ENCODE assay signal across 12 cellular contexts in genomic region chr9:89313842-89314241, GRCh38. TPM values are rescaled to one million over a fixed set of nuclear protein-coding genes. Genes with fewer than 3 reads are reported as not detected.
A peak's percentile ranks its signal among the peaks of the same experiment; 100 is the strongest.
DNase-seq lines count a peak whose midpoint lies in the region; ATAC-seq, FAIRE-seq and TF ChIP-seq lines count a peak whose summit lies in the region.
"Had no signal": no experiment of that assay in that cellular context is flagged by ENCODE, and none has a peak within 500 bp of the region (broad histone marks: within the 10 kb centered on the region; RNA-seq: fewer than 3 reads in every experiment).

No MANE protein-coding gene starts in this region.

- peak overlapping the region; percentile 72 for H3K4me3 ChIP-seq in AG04449 (ENCODE audit: low read depth, low read length)
- H3K4me3 ChIP-seq in SU-DHL-6 (ENCODE audit: insufficient read depth, low read length, poor library complexity, severe bottlenecking) = peak overlapping the region; percentile 94
- peak overlapping the region; percentile 84 to 97 (median 88) for H3K4me3 ChIP-seq in fibroblast of lung (replicated peaks in 1 of 4; ENCODE audit: control extremely low read depth in 1 of 4, insufficient read depth in 1 of 4, low read depth in 3 of 4, low read length in 4 of 4)
- H3K4me3 ChIP-seq: thoracic aorta had no signal

- TF ChIP-seq POLR2A in H54 (IDR thresholded peaks at IDR 0.05; ENCODE audit: low read depth, low read length) = no peak

- CTCF ChIA-PET in AG04449 (lab: Yijun Ruan, JAX) (interaction anchor here (1.3 to 2.7 kb wide), 2 partner anchors 11 to 235 kb away, joined by 4 to 6 read pairs; no protein-coding TSS in a partner anchor), HEK293T (lab: Yijun Ruan, JAX) (no interaction called here)

- peaks cover 65% of the 10 kb centered on the region for H3F3A ChIP-seq in SU-DHL-6 (ENCODE audit: insufficient read depth)

- TF ChIP-seq CTCF in AG04449 (IDR thresholded peaks at IDR 0.05; ENCODE audit: insufficient read depth, low read length, missing control alignments) (no peak), SU-DHL-6 (IDR thresholded peaks at IDR 0.05; ENCODE audit: insufficient read depth, low read length, poor library complexity, severe bottlenecking) (no peak), fibroblast of lung (conservative IDR thresholded peaks at IDR 0.05 in 1 of 2, IDR thresholded peaks at IDR 0.05 in 1 of 2; ENCODE audit: low read depth in 1 of 2, low read length in 2 of 2) (no peak)

- H3K4me1 ChIP-seq in fibroblast of lung (ENCODE audit: control insufficient read depth, extremely low read depth, insufficient read depth, low read length) = peaks cover 14% of the 10 kb centered on the region

- H4K20me1 ChIP-seq in SU-DHL-6 (ENCODE audit: low read depth, low read length) (peaks cover 33% of the 10 kb centered on the region), fibroblast of lung (ENCODE audit: control insufficient read depth, extremely low read depth, insufficient read depth, low read length) (no peaks in the 10 kb centered on the region)

- peak; percentile 11 for FAIRE-seq in H54 (lab: Jason Lieb, UNC)

- ATAC-seq in HG02642 (IDR thresholded peaks at IDR 0.05; ENCODE audit: poor library complexity, unreplicated experiment) (no peak), GM19397 (IDR thresholded peaks at IDR 0.05; ENCODE audit: unreplicated experiment) (no peak)
- ATAC-seq: sciatic nerve had no signal

- peaks cover 44% of the 10 kb centered on the region for H3K36me3 ChIP-seq in SU-DHL-6 (ENCODE audit: low read length)
- H3K36me3 ChIP-seq in fibroblast of lung (ENCODE audit: control insufficient read depth, insufficient read depth, low read length) = peaks cover 2% of the 10 kb centered on the region
- H3K36me3 ChIP-seq: thoracic aorta had no signal

- DNase-seq in AG04449 (ENCODE audit: low read depth, low spot score) (no peak), H54 (ENCODE audit: insufficient read length, low spot score) (no peak), fibroblast of lung (ENCODE audit: low read depth in 2 of 2) (peak in 1 of 2 donors; percentile 39), NCI-H748 treated with DMSO at 0.1 percent for 48 hours (lab: John Stamatoyannopoulos, UW) (no peak), HEK293T (ENCODE audit: extremely low spot score) (no peak)
- DNase-seq: head of caudate nucleus, NCI-H510A had no signal

- H3K79me2 ChIP-seq in SU-DHL-6 (ENCODE audit: insufficient read depth, low read length) (peaks cover 50% of the 10 kb centered on the region), fibroblast of lung (ENCODE audit: control insufficient read depth, insufficient read depth, low read length) (peaks cover 66% of the 10 kb centered on the region)

- H3K9me3 ChIP-seq in SU-DHL-6 (ENCODE audit: insufficient read depth, low read length) = no peaks in the 10 kb centered on the region
- H3K9me3 ChIP-seq in fibroblast of lung (ENCODE audit: control insufficient read depth, insufficient read depth, low read depth, low read length) = no peaks in the 10 kb centered on the region
- H3K9me3 ChIP-seq: thoracic aorta had no signal

- H3K27ac ChIP-seq in SU-DHL-6 (ENCODE audit: low read depth, low read length) = peak overlapping the region; percentile 92
- peak overlapping the region; percentile 46 for H3K27ac ChIP-seq in fibroblast of lung (ENCODE audit: insufficient read depth, low read length)
- H3K27ac ChIP-seq: thoracic aorta had no signal

- H3K27me3 ChIP-seq in SU-DHL-6 (ENCODE audit: low read length) = no peaks in the 10 kb centered on the region
- no peaks in the 10 kb centered on the region for H3K27me3 ChIP-seq in fibroblast of lung (ENCODE audit: control insufficient read depth, insufficient read depth, low read length)

- H3K9me2 ChIP-seq in SU-DHL-6 (replicated peaks; ENCODE audit: insufficient read depth, low read length) = no peaks in the 10 kb centered on the region

- H3K9ac ChIP-seq in SU-DHL-6 (ENCODE audit: low read length) (peak overlapping the region; percentile 87), fibroblast of lung (ENCODE audit: insufficient read depth, low read length) (no peak overlapping the region)

- H2AFZ ChIP-seq in SU-DHL-6 (ENCODE audit: low read depth, low read length, severe bottlenecking) = no peak overlapping the region
- no peak overlapping the region for H2AFZ ChIP-seq in fibroblast of lung (ENCODE audit: low read length)

- POLR2A ChIA-PET in AG04449 (lab: Yijun Ruan, JAX) = no interaction called here
- POLR2A ChIA-PET in HEK293T (lab: Yijun Ruan, JAX) = interaction anchor here (0.7 kb wide), 1 partner anchor 61 kb away, joined by 3 read pairs; no protein-coding TSS in a partner anchor

- peak overlapping the region; percentile 98 for H3K4me2 ChIP-seq in SU-DHL-6 (ENCODE audit: low read depth, low read length, poor library complexity, severe bottlenecking)
- H3K4me2 ChIP-seq in fibroblast of lung (ENCODE audit: extremely low read depth, insufficient read depth, low read length) = peak overlapping the region; percentile 92

TF ChIP-seq in HEK293T, 16 proteins besides CTCF, POLR2A, EP300 and RAD21:
- TF ChIP-seq ARNT (IDR thresholded peaks at IDR 0.05) = no peak
- TF ChIP-seq SP1 (IDR thresholded peaks at IDR 0.05) = no peak
- no peak for TF ChIP-seq CTBP1 (IDR thresholded peaks at IDR 0.05; ENCODE audit: borderline replicate concordance)
- TF ChIP-seq FOXA1 (IDR thresholded peaks at IDR 0.05) = no peak

RNA-seq across cellular contexts. Expression of gene CKS2, which starts 2.8 kb away (rescaled TPM):
- 25.9 and 69.7 TPM in 2 replicates for total RNA-seq in fibroblast of lung
- polyA plus RNA-seq in fibroblast of lung = 101 and 272 TPM in 2 replicates
- polyA plus RNA-seq in fibroblast of lung (2012) = 67.7 and 187 TPM in 2 replicates
- polyA minus RNA-seq in fibroblast of lung (ENCODE audit: low replicate concordance) = 14.9 and 22.0 TPM in 2 replicates

RNA-seq across cellular contexts. Expression of gene SECISBP2, which starts 4.5 kb away (rescaled TPM):
- 29.0 and 33.0 TPM in 2 replicates for total RNA-seq in fibroblast of lung
- 20.9 and 23.0 TPM in 2 replicates for polyA plus RNA-seq in fibroblast of lung
- 11.8 and 13.4 TPM in 2 replicates for polyA plus RNA-seq in fibroblast of lung (2012)
- polyA minus RNA-seq in fibroblast of lung (ENCODE audit: low replicate concordance) = 10.4 and 16.0 TPM in 2 replicates
